In genomic region chr1:65316233-65316632, GRCh38 we compare ENCODE assay signal across 19 cellular contexts. TPM values are rescaled to one million over a fixed set of nuclear protein-coding genes. Genes with fewer than 3 reads are reported as not detected.
DNase-seq lines count a peak whose midpoint lies in the region; ATAC-seq, FAIRE-seq and TF ChIP-seq lines count a peak whose summit lies in the region.
"Had no signal": no experiment of that assay in that cellular context is flagged by ENCODE, and none has a peak within 500 bp of the region (broad histone marks: within the 10 kb centered on the region; RNA-seq: fewer than 3 reads in every experiment).

No MANE protein-coding gene starts in this region.

- H3K27ac ChIP-seq in cardiac muscle cell = peak overlapping the region; percentile 26
- no peak overlapping the region for H3K27ac ChIP-seq in heart left ventricle
- no peak overlapping the region for H3K27ac ChIP-seq in OCI-LY3 (ENCODE audit: low read length)
- H3K27ac ChIP-seq in kidney (ENCODE audit: low read depth in 2 of 2, low read length in 2 of 2) = no peak overlapping the region
- H3K27ac ChIP-seq: C4-2B, HL-60 had no signal

- H3K4me1 ChIP-seq in cardiac muscle cell (ENCODE audit: low read depth) = peaks cover 9% of the 10 kb centered on the region
- peaks cover 0 to 4% (median 0%) of the 10 kb centered on the region in 12 donors for H3K4me1 ChIP-seq in heart left ventricle
- H3K4me1 ChIP-seq in OCI-LY3 (ENCODE audit: low read length) = peaks cover 7% of the 10 kb centered on the region
- H3K4me1 ChIP-seq in kidney (ENCODE audit: control insufficient read depth in 1 of 2, insufficient read depth in 1 of 2, low read depth in 1 of 2, low read length in 2 of 2) = no peaks in the 10 kb centered on the region

- H3K27me3 ChIP-seq in cardiac muscle cell (no peaks in the 10 kb centered on the region), heart left ventricle (peaks cover 0 to 17% (median 0%) of the 10 kb centered on the region in 9 donors), OCI-LY3 (ENCODE audit: low read depth, low read length) (no peaks in the 10 kb centered on the region)

- no peaks in the 10 kb centered on the region for H3K36me3 ChIP-seq in cardiac muscle cell
- no peaks in the 10 kb centered on the region for H3K36me3 ChIP-seq in heart left ventricle
- H3K36me3 ChIP-seq in OCI-LY3 (replicated peaks; ENCODE audit: low read depth, low read length) = no peaks in the 10 kb centered on the region
- no peaks in the 10 kb centered on the region for H3K36me3 ChIP-seq in kidney (ENCODE audit: control insufficient read depth in 1 of 2, insufficient read depth in 2 of 2, low read length in 2 of 2)

- no peak overlapping the region for H2AFZ ChIP-seq in OCI-LY3 (ENCODE audit: low read depth, low read length)
- H2AFZ ChIP-seq: GM23338 had no signal

- H3K9me3 ChIP-seq in cardiac muscle cell (ENCODE audit: low read depth) (no peaks in the 10 kb centered on the region), heart left ventricle (peaks cover 0 to 5% (median 0%) of the 10 kb centered on the region in 12 donors), OCI-LY3 (ENCODE audit: insufficient read depth, low read length) (no peaks in the 10 kb centered on the region), kidney (ENCODE audit: control insufficient read depth in 1 of 2, low read length in 2 of 2) (no peaks in the 10 kb centered on the region)

- FAIRE-seq in kidney (lab: Jason Lieb, UNC) = no peak
- FAIRE-seq: A204.1, GM12892, H54 had no signal

- no peaks in the 10 kb centered on the region for H3K79me2 ChIP-seq in OCI-LY3 (ENCODE audit: low read length)

- no peak for ATAC-seq in heart left ventricle
- ATAC-seq: GM23338 had no signal

- intact Hi-C loops in heart left ventricle (cut with DNase I) (no loop called here), kidney (cut with DNase I) (no loop called here)

- DNase-seq in cardiac muscle cell (ENCODE audit: low read depth in 1 of 2, low spot score in 1 of 2) (peak in 1 of 2 donors; percentile 51), heart left ventricle (no peak), erythroblast (lab: John Stamatoyannopoulos, UW) (peak; percentile 48 to 54), kidney (no peak)
- DNase-seq in activated CD4-positive, alpha-beta T cell treated with anti-CD3 and anti-CD28 coated beads for 1 hour = no peak
- DNase-seq in activated naive CD4-positive, alpha-beta T cell (lab: John Stamatoyannopoulos, UW) = no peak
- DNase-seq: ACHN; AML-193; CD4-positive, alpha-beta T cell; DMS79; GDM1; HCEC 1CT had no signal

- TF ChIP-seq POLR2A in heart left ventricle (IDR thresholded peaks at IDR 0.05) (no peak), erythroblast (IDR thresholded peaks at IDR 0.05; ENCODE audit: low read length) (no peak)

- H4K20me1 ChIP-seq in OCI-LY3 (ENCODE audit: insufficient read depth, low read length) = no peaks in the 10 kb centered on the region

- 49 to 70% (median 58%) methylated on average over 2 of the region's 2 CpGs for WGBS in heart left ventricle, 4 donors

- TF ChIP-seq CTCF in cardiac muscle cell (IDR thresholded peaks at IDR 0.05; ENCODE audit: low read depth, low read length) (no peak), heart left ventricle (IDR thresholded peaks at IDR 0.05) (no peak), OCI-LY3 (IDR thresholded peaks at IDR 0.05; ENCODE audit: low read depth, low read length) (no peak), kidney (IDR thresholded peaks at IDR 0.05; ENCODE audit: borderline replicate concordance, extremely low read depth, insufficient read depth) (no peak)

- no peak overlapping the region for H3K4me3 ChIP-seq in cardiac muscle cell
- H3K4me3 ChIP-seq in heart left ventricle = no peak overlapping the region
- no peak overlapping the region for H3K4me3 ChIP-seq in OCI-LY3 (ENCODE audit: low read length)
- H3K4me3 ChIP-seq in kidney (ENCODE audit: low read length in 2 of 2) = no peak overlapping the region
- H3K4me3 ChIP-seq: GM23338 had no signal

- no peak overlapping the region for H3K9ac ChIP-seq in OCI-LY3 (ENCODE audit: low read length)
- H3K9ac ChIP-seq in kidney (ENCODE audit: low read length in 2 of 2) = no peak overlapping the region

- peak overlapping the region; percentile 24 for H3K4me2 ChIP-seq in OCI-LY3 (ENCODE audit: low read length)
- H3K4me2 ChIP-seq: GM23338 had no signal

RNA-seq across cellular contexts. Expression of gene DNAJC6, which starts 6.9 kb away (rescaled TPM):
- total RNA-seq in cardiac muscle cell = 39.7 and 54.5 TPM in 2 replicates
- polyA plus RNA-seq in cardiac muscle cell = 26.0 and 48.1 TPM in 2 replicates
- total RNA-seq in heart left ventricle = 10 to 100 TPM in 4 of 9 donors, 1 to 10 TPM in 5; 7.6 to 14.1 (median 10.0) TPM
- 1 to 10 TPM in 1 of 2 donors, under 1 TPM in 1; 0.50 to 5.6 TPM for polyA plus RNA-seq in heart left ventricle
- total RNA-seq in kidney = 5.8 TPM
- polyA plus RNA-seq in kidney (ENCODE audit: insufficient read depth, low read depth, low replicate concordance) = 2.9 TPM

Comparison
In these comparisons a context has a peak if more than half of its experiments do, and no peak if none do; other contexts are left out.
1. DNase-seq: peak in erythroblast (2 of 2); none in heart left ventricle (0 of 5), kidney (single experiment), activated CD4-positive, alpha-beta T cell treated with anti-CD3 and anti-CD28 coated beads for 1 hour (single experiment) and activated naive CD4-positive, alpha-beta T cell (0 of 4).